ENCODE assay signal across 8 cellular contexts in genomic region chr12:114668151-114668891, GRCh38. TPM values are rescaled to one million over a fixed set of nuclear protein-coding genes. Genes with fewer than 3 reads are reported as not detected.
A peak's percentile ranks its signal among the peaks of the same experiment; 100 is the strongest.
DNase-seq lines count a peak whose midpoint lies in the region; ATAC-seq, FAIRE-seq and TF ChIP-seq lines count a peak whose summit lies in the region.

No MANE protein-coding gene starts in this region.

- ATAC-seq in HG02759 (IDR thresholded peaks at IDR 0.05; ENCODE audit: unreplicated experiment), result no peak

- no peaks in the 10 kb centered on the region for H3K9me3 ChIP-seq in small intestine (ENCODE audit: control insufficient read depth, low read depth)
- H3K9me3 ChIP-seq in CD8-positive, alpha-beta memory T cell (ENCODE audit: low read length), result no peaks in the 10 kb centered on the region

- DNase-seq in 8988T, result peak; percentile 93
- DNase-seq in GM12864 (ENCODE audit: low read depth), result no peak
- DNase-seq in NCI-H2196 treated with DMSO at 0.1 percent for 48 hours (lab: John Stamatoyannopoulos, UW; ENCODE audit: unreplicated experiment), result peak; percentile 75
- DNase-seq in brain microvascular endothelial cell, result peak; percentile 65
- peak; percentile 50 for DNase-seq in inferior parietal cortex (ENCODE audit: extremely low spot score)
- DNase-seq in small intestine, result peak; percentile 97
- no peak for DNase-seq in CD8-positive, alpha-beta memory T cell

- H3K27ac ChIP-seq in brain microvascular endothelial cell, result no peak overlapping the region
- peak overlapping the region; percentile 9 to 71 for H3K27ac ChIP-seq in small intestine (ENCODE audit: low read depth in 1 of 2, low read length in 1 of 2)
- H3K27ac ChIP-seq in CD8-positive, alpha-beta memory T cell (ENCODE audit: low read depth, low read length), result no peak overlapping the region

- WGBS in small intestine, 3 donors, result 0 to 3% (median 2%) methylated on average over 39 to 46 of the region's 46 CpGs

- FAIRE-seq in small intestine (lab: Jason Lieb, UNC), result no peak

- in situ Hi-C loops in brain microvascular endothelial cell (cut with HindIII; ENCODE audit: low pct_ligation_motif_present, low sequenced_read_pairs), result no loop called here

- H3K36me3 Mint-ChIP-seq in CD8-positive, alpha-beta memory T cell, result no peaks in the 10 kb centered on the region

- H3K27me3 ChIP-seq in brain microvascular endothelial cell (replicated peaks), result peaks cover 26% of the 10 kb centered on the region
- H3K27me3 ChIP-seq in small intestine (ENCODE audit: control insufficient read depth in 2 of 2, insufficient read depth in 2 of 2, low read length in 2 of 2), result peaks cover 0 to 13% of the 10 kb centered on the region in 2 donors
- peaks cover 22% of the 10 kb centered on the region for H3K27me3 ChIP-seq in CD8-positive, alpha-beta memory T cell (ENCODE audit: insufficient read depth, low read length, poor library complexity, severe bottlenecking)

- no peaks in the 10 kb centered on the region for H3K4me1 ChIP-seq in small intestine (ENCODE audit: control insufficient read depth in 2 of 2, insufficient read depth in 1 of 2, low read depth in 1 of 2, low read length in 1 of 2)
- H3K4me1 ChIP-seq in CD8-positive, alpha-beta memory T cell (ENCODE audit: insufficient read depth, low read length), result no peaks in the 10 kb centered on the region

- POLR2A ChIA-PET in CD8-positive, alpha-beta memory T cell (lab: Charles Lee), result no interaction called here

- peaks cover 0 to 2% (median 0%) of the 10 kb centered on the region in 5 donors for H3K9me3 Mint-ChIP-seq in CD8-positive, alpha-beta memory T cell

- H3K4me3 ChIP-seq in GM12864 (ENCODE audit: low read depth, low read length), result no peak overlapping the region
- peak overlapping the region; percentile 45 for H3K4me3 ChIP-seq in brain microvascular endothelial cell (ENCODE audit: low read depth, low read length)
- peak overlapping the region in 1 of 2 donors; percentile 39 for H3K4me3 ChIP-seq in small intestine (ENCODE audit: low read depth in 1 of 2, low read length in 2 of 2)
- no peak overlapping the region for H3K4me3 ChIP-seq in CD8-positive, alpha-beta memory T cell (ENCODE audit: low read length)

- CTCF ChIA-PET in CD8-positive, alpha-beta memory T cell (lab: Charles Lee), result no interaction called here

- H3K27me3 Mint-ChIP-seq in CD8-positive, alpha-beta memory T cell, result peaks cover 60 to 80% of the 10 kb centered on the region in 2 donors

- H3K4me3 Mint-ChIP-seq in CD8-positive, alpha-beta memory T cell, result no peak overlapping the region

- H3K36me3 ChIP-seq in brain microvascular endothelial cell (replicated peaks), result no peaks in the 10 kb centered on the region
- peaks cover 2 to 4% of the 10 kb centered on the region in 2 donors for H3K36me3 ChIP-seq in small intestine (ENCODE audit: control insufficient read depth in 2 of 2, insufficient read depth in 2 of 2, low read length in 2 of 2)
- no peaks in the 10 kb centered on the region for H3K36me3 ChIP-seq in CD8-positive, alpha-beta memory T cell (ENCODE audit: insufficient read depth, low read length)

- TF ChIP-seq CTCF in GM12864 (IDR thresholded peaks at IDR 0.05; ENCODE audit: low read depth, low read length, missing control alignments), result peak; percentile 44
- peak; percentile 72 for TF ChIP-seq CTCF in brain microvascular endothelial cell (IDR thresholded peaks at IDR 0.05; ENCODE audit: low read depth, low read length, missing control alignments)

- H3K27ac Mint-ChIP-seq in CD8-positive, alpha-beta memory T cell, result no peak overlapping the region

- H3K4me1 Mint-ChIP-seq in CD8-positive, alpha-beta memory T cell, result peaks cover 0 to 6% (median 4%) of the 10 kb centered on the region in 3 donors

RNA-seq across cellular contexts. Expression of gene TBX3, which starts 15.7 kb away (rescaled TPM):
- polyA plus RNA-seq in small intestine, result 100 to 1,000 TPM in 1 of 3 donors, 10 to 100 TPM in 2; 18.8 to 104 (median 53.5) TPM
- total RNA-seq in CD8-positive, alpha-beta memory T cell, result not detected
- polyA plus RNA-seq in CD8-positive, alpha-beta memory T cell, result not detected

Comparison
In these comparisons a context has a peak if more than half of its experiments do, and no peak if none do; other contexts are left out.
1. DNase-seq: peak in 8988T (single experiment), NCI-H2196 treated with DMSO at 0.1 percent for 48 hours (single experiment), brain microvascular endothelial cell (single experiment), inferior parietal cortex (single experiment) and small intestine (single experiment); none in GM12864 (single experiment) and CD8-positive, alpha-beta memory T cell (0 of 5).
2. H3K27ac ChIP-seq: peak in small intestine (2 of 2); none in brain microvascular endothelial cell (single experiment) and CD8-positive, alpha-beta memory T cell (single experiment).
3. RNA of gene TBX3, which starts 15.7 kb away (polyA plus RNA-seq): 18.8 to 104 TPM in small intestine; not detected in CD8-positive, alpha-beta memory T cell (single experiment); every median in the first group is over 10 times any median in the second.